Comparison of ENCODE assay signal across 1 cellular context in the genomic region with DNA sequence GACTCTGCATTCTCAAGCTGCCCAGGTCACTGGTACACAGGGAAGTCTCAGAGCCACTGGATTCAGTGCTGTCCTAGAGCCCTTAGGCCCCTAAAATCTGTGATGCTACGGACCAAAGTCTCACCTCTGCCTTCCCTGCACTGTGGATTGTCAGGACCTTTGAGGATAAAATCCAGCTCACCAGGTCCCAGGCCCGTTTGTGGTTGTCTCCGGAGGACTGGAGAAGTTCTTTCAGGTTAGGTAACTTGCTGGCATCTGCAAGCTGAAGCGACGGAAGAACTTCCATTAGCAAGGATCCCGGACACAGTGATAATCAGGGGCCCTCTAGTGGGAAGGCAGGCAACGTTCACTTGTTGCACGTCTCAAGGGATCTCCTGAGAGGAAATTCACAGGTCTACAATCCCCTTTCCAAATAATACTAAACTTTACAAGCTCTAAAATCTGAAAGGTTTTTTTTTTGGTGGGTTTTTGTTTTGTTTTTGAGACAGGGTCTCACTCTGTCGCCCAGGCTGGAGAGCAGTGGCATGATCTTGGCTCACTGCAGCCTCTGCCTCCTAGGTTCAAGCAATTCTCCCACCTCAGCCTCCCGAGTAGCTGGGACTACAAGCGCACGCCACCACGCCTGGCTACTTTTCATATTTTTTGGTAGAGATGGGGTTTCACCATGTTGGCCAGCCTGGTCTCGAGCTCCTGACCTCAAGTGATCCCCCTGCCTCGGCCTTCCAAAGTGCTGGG.
A peak's percentile ranks its signal among the peaks of the same experiment; 100 is the strongest.
TF ChIP-seq lines count a peak whose summit lies in the region.

No MANE protein-coding gene starts in this region.

TF ChIP-seq in HepG2, 621 proteins besides CTCF, POLR2A, EP300 and RAD21:
- peak; percentile 82 for TF ChIP-seq STAG1 (CRISPR knock-in tag; IDR thresholded peaks at IDR 0.05)
- peak; percentile 91 for TF ChIP-seq SMC3 (IDR thresholded peaks at IDR 0.05; ENCODE audit: low read length)
